8 cellular contexts compared by ENCODE assay signal in genomic region chr14:96038558-96038919, GRCh38. TPM values are rescaled to one million over a fixed set of nuclear protein-coding genes. Genes with fewer than 3 reads are reported as not detected.
DNase-seq lines count a peak whose midpoint lies in the region; FAIRE-seq and TF ChIP-seq lines count a peak whose summit lies in the region.

No MANE protein-coding gene starts in this region.

- WGBS in mesodermal cell (ENCODE audit: insufficient coverage in 2 of 2), 2 experiments = 36 to 41% methylated on average over 9 to 10 of the region's 10 CpGs

- TF ChIP-seq CTCF in AG04450 (IDR thresholded peaks at IDR 0.05; ENCODE audit: low read depth, low read length) = no peak

- H3K4me3 ChIP-seq in AG04450 (ENCODE audit: low read depth, low read length) = peak overlapping the region; percentile 89
- peak overlapping the region; percentile 57; the same call in 1 of the 2 replicates for H3K4me3 ChIP-seq in HAP-1
- H3K4me3 ChIP-seq in adipocyte (ENCODE audit: low read length) = peak overlapping the region; percentile 89
- peak overlapping the region; percentile 74 for H3K4me3 ChIP-seq in mesodermal cell (ENCODE audit: extremely low read depth, insufficient read depth, low read length, poor library complexity, severe bottlenecking)

- H3K27me3 ChIP-seq in AG04450 (ENCODE audit: control insufficient read depth, insufficient read depth, low read length) = no peaks in the 10 kb centered on the region
- peaks cover 8% of the 10 kb centered on the region for H3K27me3 ChIP-seq in HAP-1 (ENCODE audit: low read depth)
- H3K27me3 ChIP-seq in adipocyte (replicated peaks; ENCODE audit: control insufficient read depth, insufficient read depth, low read length) = no peaks in the 10 kb centered on the region

- no peak for TF ChIP-seq POLR2A in H54 (IDR thresholded peaks at IDR 0.05; ENCODE audit: low read depth, low read length)

- H3K9me3 ChIP-seq in AG04450 (ENCODE audit: control insufficient read depth, insufficient read depth, low read length) (no peaks in the 10 kb centered on the region; the same call in 1 of the 2 replicates), HAP-1 (no peaks in the 10 kb centered on the region), adipocyte (ENCODE audit: control insufficient read depth, low read length) (no peaks in the 10 kb centered on the region), mesodermal cell (ENCODE audit: control insufficient read depth, low read length) (no peaks in the 10 kb centered on the region)

- H3K4me1 ChIP-seq in HAP-1 = 0 out of 2 replicates have a peak, but pooled peaks cover 3% of the 10 kb centered on the region
- H3K4me1 ChIP-seq in adipocyte (ENCODE audit: control insufficient read depth, insufficient read depth, low read length) = peaks cover 17% of the 10 kb centered on the region
- peaks cover 4% of the 10 kb centered on the region for H3K4me1 ChIP-seq in mesodermal cell (ENCODE audit: control insufficient read depth, insufficient read depth, low read length, poor library complexity, severe bottlenecking)

- in situ Hi-C loops in HAP-1 (cut with MboI; ENCODE audit: low sequenced_read_pairs) = no loop called here

- CTCF ChIA-PET in AG04450 (lab: Charles Lee) = interaction anchor here (1.1 to 3.9 kb wide), 2 partner anchors 44 to 60 kb away, joined by 4 to 14 read pairs; no protein-coding TSS in a partner anchor

- peak overlapping the region; percentile 44 for H3K9ac ChIP-seq in adipocyte (ENCODE audit: low read length)

- no peak for FAIRE-seq in H54 (lab: Jason Lieb, UNC)

- H3K27ac ChIP-seq in AG04450 (ENCODE audit: low read depth, low read length) = no peak overlapping the region
- H3K27ac ChIP-seq in mesodermal cell (ENCODE audit: low read depth, low read length, severe bottlenecking) = no peak overlapping the region

- POLR2A ChIA-PET in AG04450 (lab: Yijun Ruan, JAX) = no interaction called here

- DNase-seq in AG04450 (ENCODE audit: low read depth, low spot score) (no peak), HAP-1 (ENCODE audit: low spot score in 2 of 2) (no peak), adipocyte (ENCODE audit: low read depth) (no peak), Kasumi-1 (lab: John Stamatoyannopoulos, UW) (no peak), glomerular visceral epithelial cell (ENCODE audit: extremely low spot score) (no peak), HCEC 1CT (no peak), H54 (ENCODE audit: insufficient read length, low spot score) (no peak)

- no peaks in the 10 kb centered on the region for H3K36me3 ChIP-seq in HAP-1 (replicated peaks)
- no peaks in the 10 kb centered on the region for H3K36me3 ChIP-seq in adipocyte (ENCODE audit: control insufficient read depth, insufficient read depth, low read length, severe bottlenecking)
- peaks cover 4% of the 10 kb centered on the region for H3K36me3 ChIP-seq in mesodermal cell (ENCODE audit: control insufficient read depth, insufficient read depth, low read length)

RNA-seq across cellular contexts. Expression of gene C14orf132, which starts 0.6 kb away (rescaled TPM):
- polyA plus RNA-seq in AG04450 (2011; rRNA removed) = 42.0 and 47.7 TPM in 2 replicates
- 37.8 and 41.0 TPM in 2 replicates for polyA minus RNA-seq in AG04450 (2011; rRNA and poly(A)+ RNA removed)
- polyA plus RNA-seq in mesodermal cell (2013, experiment 1 of 2) = 24.6 TPM
- polyA plus RNA-seq in mesodermal cell (2013, experiment 2 of 2) = 24.5 TPM
